Comparison of ENCODE assay signal across 16 cellular contexts in genomic region chr12:31009976-31010375, GRCh38.
DNase-seq lines count a peak whose midpoint lies in the region; ATAC-seq and TF ChIP-seq lines count a peak whose summit lies in the region.
"Had no signal": no experiment of that assay in that cellular context is flagged by ENCODE, and none has a peak within 500 bp of the region (broad histone marks: within the 10 kb centered on the region; RNA-seq: fewer than 3 reads in every experiment).

No MANE protein-coding gene starts in this region.

- H3K4me1 Mint-ChIP-seq in nephron progenitor cell, result peaks cover 24% of the 10 kb centered on the region
- peaks cover 2% of the 10 kb centered on the region for H3K4me1 Mint-ChIP-seq in activated CD4-positive, alpha-beta T cell treated with anti-CD3 and anti-CD28 coated beads, Interleukin-2, amount 10 ng/mL, durations not matched to agents 24 days and 14 days
- H3K4me1 Mint-ChIP-seq in activated T-cell treated with anti-CD3 and anti-CD28 coated beads, Interleukin-2, amount 50 U/mL, for 72 hours (ENCODE audit: low read depth), result peaks cover 4% of the 10 kb centered on the region
- H3K4me1 Mint-ChIP-seq: CD4-positive, CD25-positive, alpha-beta regulatory T cell; CD8-positive, alpha-beta memory T cell had no signal

- no peaks in the 10 kb centered on the region for H3K36me3 Mint-ChIP-seq in nephron progenitor cell (ENCODE audit: low read depth)
- no peaks in the 10 kb centered on the region for H3K36me3 Mint-ChIP-seq in activated CD4-positive, alpha-beta T cell treated with anti-CD3 and anti-CD28 coated beads, Interleukin-2, amount 10 ng/mL, durations not matched to agents 24 days and 14 days (ENCODE audit: low read depth)
- no peaks in the 10 kb centered on the region for H3K36me3 Mint-ChIP-seq in activated T-cell treated with anti-CD3 and anti-CD28 coated beads, Interleukin-2, amount 50 U/mL, for 72 hours (ENCODE audit: insufficient read depth in 2 of 2)
- H3K36me3 Mint-ChIP-seq: CD4-positive, CD25-positive, alpha-beta regulatory T cell; CD8-positive, alpha-beta memory T cell had no signal

- no peak for TF ChIP-seq CTCF in nephron progenitor cell (IDR thresholded peaks at IDR 0.05)

- DNase-seq in LoVo (ENCODE audit: low spot score), result peak; percentile 37
- peak; percentile 76 for DNase-seq in NCI-H69 (lab: John Stamatoyannopoulos, UW)
- DNase-seq in islet precursor cell, result peak; percentile 29
- no peak for DNase-seq in nephron progenitor cell
- no peak for DNase-seq in activated CD4-positive, alpha-beta T cell treated with anti-CD3 and anti-CD28 coated beads, Interleukin-2, amount 10 ng/mL, durations not matched to agents 24 days and 14 days
- no peak for DNase-seq in midbrain (lab: John Stamatoyannopoulos, UW)
- DNase-seq in activated T-cell treated with anti-CD3 and anti-CD28 coated beads, Interleukin-2, amount 50 U/mL, for 72 hours, result no peak
- no peak for DNase-seq in kidney glomerular epithelial cell (lab: John Stamatoyannopoulos, UW)
- DNase-seq: ACHN; BE2C; CD4-positive, CD25-positive, alpha-beta regulatory T cell; CD8-positive, alpha-beta memory T cell; COR-L47; HCEC 1CT; IMR-90 had no signal

- H3K27ac Mint-ChIP-seq in nephron progenitor cell, result peak overlapping the region; percentile 18
- H3K27ac Mint-ChIP-seq in activated CD4-positive, alpha-beta T cell treated with anti-CD3 and anti-CD28 coated beads, Interleukin-2, amount 10 ng/mL, durations not matched to agents 24 days and 14 days, result no peak overlapping the region
- H3K27ac Mint-ChIP-seq in activated T-cell treated with anti-CD3 and anti-CD28 coated beads, Interleukin-2, amount 50 U/mL, for 72 hours, result no peak overlapping the region
- H3K27ac Mint-ChIP-seq: CD4-positive, CD25-positive, alpha-beta regulatory T cell; CD8-positive, alpha-beta memory T cell; GM23338 had no signal

- H3K9me3 Mint-ChIP-seq in nephron progenitor cell, result no peaks in the 10 kb centered on the region
- no peaks in the 10 kb centered on the region for H3K9me3 Mint-ChIP-seq in activated CD4-positive, alpha-beta T cell treated with anti-CD3 and anti-CD28 coated beads, Interleukin-2, amount 10 ng/mL, durations not matched to agents 24 days and 14 days
- no peaks in the 10 kb centered on the region for H3K9me3 Mint-ChIP-seq in activated T-cell treated with anti-CD3 and anti-CD28 coated beads, Interleukin-2, amount 50 U/mL, for 72 hours
- H3K9me3 Mint-ChIP-seq: CD4-positive, CD25-positive, alpha-beta regulatory T cell; GM23338 had no signal

- intact Hi-C loops in activated CD4-positive, alpha-beta T cell treated with anti-CD3 and anti-CD28 coated beads, Interleukin-2, amount 10 ng/mL, durations not matched to agents 24 days and 14 days (cut with micrococcal nuclease), result no loop called here

- H3K27me3 Mint-ChIP-seq in nephron progenitor cell (ENCODE audit: low read depth, poor library complexity), result peaks cover 5% of the 10 kb centered on the region
- H3K27me3 Mint-ChIP-seq in activated CD4-positive, alpha-beta T cell treated with anti-CD3 and anti-CD28 coated beads, Interleukin-2, amount 10 ng/mL, durations not matched to agents 24 days and 14 days, result no peaks in the 10 kb centered on the region
- H3K27me3 Mint-ChIP-seq in activated T-cell treated with anti-CD3 and anti-CD28 coated beads, Interleukin-2, amount 50 U/mL, for 72 hours (ENCODE audit: low read depth), result peaks cover 11% of the 10 kb centered on the region

- H3K4me3 Mint-ChIP-seq in nephron progenitor cell, result no peak overlapping the region
- no peak overlapping the region for H3K4me3 Mint-ChIP-seq in activated CD4-positive, alpha-beta T cell treated with anti-CD3 and anti-CD28 coated beads, Interleukin-2, amount 10 ng/mL, durations not matched to agents 24 days and 14 days
- no peak overlapping the region for H3K4me3 Mint-ChIP-seq in activated T-cell treated with anti-CD3 and anti-CD28 coated beads, Interleukin-2, amount 50 U/mL, for 72 hours
- H3K4me3 Mint-ChIP-seq: CD4-positive, CD25-positive, alpha-beta regulatory T cell; CD8-positive, alpha-beta memory T cell; GM23338 had no signal

- no peak for ATAC-seq in activated T-cell treated with anti-CD3 and anti-CD28 coated beads, Interleukin-2, amount 50 U/mL, for 72 hours (replicated peaks in 1 of 2)
- ATAC-seq: GM23338 had no signal

Comparison
In these comparisons a context has a peak if more than half of its experiments do, and no peak if none do; other contexts are left out.
1. DNase-seq: peak in LoVo (single experiment), NCI-H69 (single experiment) and islet precursor cell (single experiment); none in nephron progenitor cell (single experiment), activated CD4-positive, alpha-beta T cell treated with anti-CD3 and anti-CD28 coated beads, Interleukin-2, amount 10 ng/mL, durations not matched to agents 24 days and 14 days (single experiment), midbrain (single experiment), activated T-cell treated with anti-CD3 and anti-CD28 coated beads, Interleukin-2, amount 50 U/mL, for 72 hours (0 of 2) and kidney glomerular epithelial cell (single experiment).